16 cellular contexts compared by ENCODE assay signal in the genomic region with DNA sequence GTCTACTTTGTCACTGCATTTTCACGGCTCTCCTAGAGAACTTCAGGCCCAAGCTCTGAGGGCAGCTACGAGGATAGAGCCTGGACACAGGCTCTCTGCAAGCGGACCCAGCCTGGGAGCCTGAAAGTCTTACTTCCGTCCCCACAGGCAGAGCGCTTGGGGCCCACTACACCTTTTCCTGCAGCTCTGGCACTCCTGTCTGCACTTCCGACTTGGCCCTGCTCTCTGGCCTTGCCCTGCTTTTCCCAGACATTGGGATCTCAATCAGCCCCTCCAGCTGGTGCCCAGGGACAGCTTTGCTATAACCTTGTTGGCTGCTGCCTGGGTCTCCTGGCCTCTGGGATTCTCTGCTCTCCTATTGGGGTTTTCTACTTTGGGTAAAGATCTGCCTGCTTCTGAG. TPM values are rescaled to one million over a fixed set of nuclear protein-coding genes. Genes with fewer than 3 reads are reported as not detected.
DNase-seq lines count a peak whose midpoint lies in the region; TF ChIP-seq lines count a peak whose summit lies in the region.
"Had no signal": no experiment of that assay in that cellular context is flagged by ENCODE, and none has a peak within 500 bp of the region (broad histone marks: within the 10 kb centered on the region; RNA-seq: fewer than 3 reads in every experiment).

No MANE protein-coding gene starts in this region.

- H3K27me3 ChIP-seq in OCI-LY3 (ENCODE audit: low read depth, low read length) (no peaks in the 10 kb centered on the region), endodermal cell (ENCODE audit: control insufficient read depth, insufficient read depth, low read length, poor library complexity, severe bottlenecking) (no peaks in the 10 kb centered on the region), esophagus squamous epithelium (no peaks in the 10 kb centered on the region)
- H3K27me3 ChIP-seq: sigmoid colon had no signal

- TF ChIP-seq POLR2A in esophagus squamous epithelium (IDR thresholded peaks at IDR 0.05) = no peak

- H3K79me2 ChIP-seq in OCI-LY3 (ENCODE audit: low read length) = no peaks in the 10 kb centered on the region

- WGBS in endodermal cell (ENCODE audit: insufficient coverage in 1 of 2, insufficient read length in 1 of 2), 2 experiments = 86 to 95% methylated on average over 4 to 6 of the region's 6 CpGs
- WGBS in esophagus squamous epithelium, 2 donors = 85 to 86% methylated on average over 2 to 6 of the region's 6 CpGs

- H4K20me1 ChIP-seq in OCI-LY3 (ENCODE audit: insufficient read depth, low read length) = peaks cover 76% of the 10 kb centered on the region

- no peaks in the 10 kb centered on the region for H3K9me3 Mint-ChIP-seq in activated CD4-positive, alpha-beta T cell treated with anti-CD3 and anti-CD28 coated beads, Interleukin-2, amount 10 ng/mL, durations not matched to agents 24 days and 14 days
- no peaks in the 10 kb centered on the region for H3K9me3 Mint-ChIP-seq in endodermal cell
- H3K9me3 Mint-ChIP-seq in osteocyte (ENCODE audit: unreplicated experiment) = no peaks in the 10 kb centered on the region

- H3K4me3 Mint-ChIP-seq in activated CD4-positive, alpha-beta T cell treated with anti-CD3 and anti-CD28 coated beads, Interleukin-2, amount 10 ng/mL, durations not matched to agents 24 days and 14 days = no peak overlapping the region
- H3K4me3 Mint-ChIP-seq in endodermal cell = no peak overlapping the region
- H3K4me3 Mint-ChIP-seq in osteocyte (ENCODE audit: unreplicated experiment) = no peak overlapping the region

- H3K4me2 ChIP-seq in OCI-LY3 (ENCODE audit: low read length) = peak overlapping the region; percentile 8; the same call in 1 of the 2 replicates

- H3K36me3 ChIP-seq in OCI-LY3 (replicated peaks; ENCODE audit: low read depth, low read length) (peaks cover 6% of the 10 kb centered on the region), endodermal cell (ENCODE audit: control insufficient read depth, insufficient read depth, low read length) (peaks cover 92% of the 10 kb centered on the region), esophagus squamous epithelium (peaks cover 0 to 65% (median 3%) of the 10 kb centered on the region in 3 donors)

- H3K9ac ChIP-seq in OCI-LY3 (ENCODE audit: low read length) (no peak overlapping the region), endodermal cell (ENCODE audit: extremely low read depth, low read length, poor library complexity, severe bottlenecking) (no peak overlapping the region)

- no peak for DNase-seq in activated CD4-positive, alpha-beta T cell treated with anti-CD3 and anti-CD28 coated beads, Interleukin-2, amount 10 ng/mL, durations not matched to agents 24 days and 14 days
- no peak for DNase-seq in activated CD4-positive, alpha-beta T cell treated with anti-CD3 and anti-CD28 coated beads for 48 hours
- DNase-seq in endodermal cell = no peak
- no peak for DNase-seq in osteocyte (ENCODE audit: extremely low spot score, unreplicated experiment)
- DNase-seq in esophagus squamous epithelium (lab: John Stamatoyannopoulos, UW) = no peak
- DNase-seq in NCI-H2107 treated with DMSO at 0.1 percent for 48 hours (lab: John Stamatoyannopoulos, UW; ENCODE audit: unreplicated experiment) = no peak
- no peak for DNase-seq in OCI-M1 (lab: John Stamatoyannopoulos, UW)
- DNase-seq: activated CD4-positive, alpha-beta T cell treated with anti-CD3 and anti-CD28 coated beads, Interleukin-2, amount 50 U/mL, for 48 hours; activated naive CD4-positive, alpha-beta T cell treated with anti-CD3 and anti-CD28 coated beads, Interleukin-2, amount 50 U/mL, for 16 hours; NCI-H2029 treated with DMSO at 0.1 percent for 48 hours; NCI-H774; stimulated activated CD4-positive, alpha-beta T cell treated with anti-CD3 and anti-CD28 coated beads, Interleukin-4, amount 100 ng/mL, for 4 hours; T1000 had no signal

- H3K4me1 ChIP-seq in OCI-LY3 (ENCODE audit: low read length) (peaks cover 54% of the 10 kb centered on the region), endodermal cell (ENCODE audit: control insufficient read depth, insufficient read depth, low read length) (peaks cover 6% of the 10 kb centered on the region), esophagus squamous epithelium (peaks cover 4 to 83% (median 21%) of the 10 kb centered on the region in 3 donors)

- H3K4me3 ChIP-seq in OCI-LY3 (ENCODE audit: low read length) (no peak overlapping the region), endodermal cell (ENCODE audit: low read length) (no peak overlapping the region), esophagus squamous epithelium (no peak overlapping the region)
- H3K4me3 ChIP-seq: sigmoid colon had no signal

- peaks cover 2% of the 10 kb centered on the region for H3K4me1 Mint-ChIP-seq in activated CD4-positive, alpha-beta T cell treated with anti-CD3 and anti-CD28 coated beads, Interleukin-2, amount 10 ng/mL, durations not matched to agents 24 days and 14 days
- H3K4me1 Mint-ChIP-seq in endodermal cell = peaks cover 33% of the 10 kb centered on the region
- peaks cover 10% of the 10 kb centered on the region for H3K4me1 Mint-ChIP-seq in osteocyte (ENCODE audit: unreplicated experiment)

- no peaks in the 10 kb centered on the region for H3K27me3 Mint-ChIP-seq in activated CD4-positive, alpha-beta T cell treated with anti-CD3 and anti-CD28 coated beads, Interleukin-2, amount 10 ng/mL, durations not matched to agents 24 days and 14 days
- H3K27me3 Mint-ChIP-seq in endodermal cell (ENCODE audit: insufficient read depth) = no peaks in the 10 kb centered on the region
- H3K27me3 Mint-ChIP-seq in osteocyte (ENCODE audit: unreplicated experiment) = no peaks in the 10 kb centered on the region

- H3K27ac ChIP-seq in OCI-LY3 (ENCODE audit: low read length) = no peak overlapping the region
- peak overlapping the region; percentile 7 for H3K27ac ChIP-seq in endodermal cell (ENCODE audit: low read depth, low read length)
- no peak overlapping the region for H3K27ac ChIP-seq in esophagus squamous epithelium

- no peak overlapping the region for H2AFZ ChIP-seq in OCI-LY3 (ENCODE audit: low read depth, low read length)

- H3K36me3 Mint-ChIP-seq in activated CD4-positive, alpha-beta T cell treated with anti-CD3 and anti-CD28 coated beads, Interleukin-2, amount 10 ng/mL, durations not matched to agents 24 days and 14 days (ENCODE audit: low read depth) = peaks cover 26% of the 10 kb centered on the region
- peaks cover 27% of the 10 kb centered on the region for H3K36me3 Mint-ChIP-seq in endodermal cell (ENCODE audit: low read depth)
- H3K36me3 Mint-ChIP-seq in osteocyte (ENCODE audit: unreplicated experiment) = peaks cover 16% of the 10 kb centered on the region

- H3K9me3 ChIP-seq in OCI-LY3 (ENCODE audit: insufficient read depth, low read length) (no peaks in the 10 kb centered on the region), endodermal cell (ENCODE audit: control insufficient read depth, low read length) (no peaks in the 10 kb centered on the region), esophagus squamous epithelium (no peaks in the 10 kb centered on the region)
- H3K9me3 ChIP-seq: sigmoid colon had no signal

- H3K27ac Mint-ChIP-seq in activated CD4-positive, alpha-beta T cell treated with anti-CD3 and anti-CD28 coated beads, Interleukin-2, amount 10 ng/mL, durations not matched to agents 24 days and 14 days = peak overlapping the region; percentile 11
- H3K27ac Mint-ChIP-seq in endodermal cell (peak overlapping the region; percentile 54), osteocyte (ENCODE audit: unreplicated experiment) (peak overlapping the region; percentile 52)

- intact Hi-C loops in activated CD4-positive, alpha-beta T cell treated with anti-CD3 and anti-CD28 coated beads, Interleukin-2, amount 10 ng/mL, durations not matched to agents 24 days and 14 days (cut with micrococcal nuclease) = no loop called here
- intact Hi-C loops in esophagus squamous epithelium (cut with DNase I) = loop anchor here (10.0 kb wide), 1 partner anchor 300 kb away; no protein-coding TSS in a partner anchor

- TF ChIP-seq CTCF in OCI-LY3 (IDR thresholded peaks at IDR 0.05; ENCODE audit: low read depth, low read length) = no peak
- TF ChIP-seq CTCF in endodermal cell (conservative IDR thresholded peaks at IDR 0.05) = no peak
- no peak for TF ChIP-seq CTCF in osteocyte (IDR thresholded peaks at IDR 0.05)
- TF ChIP-seq CTCF in esophagus squamous epithelium (IDR thresholded peaks at IDR 0.05) = no peak

RNA-seq across cellular contexts. Expression of a gene that starts 27.6 kb away (rescaled TPM):
- not detected in 2 replicates for total RNA-seq in activated CD4-positive, alpha-beta T cell treated with anti-CD3 and anti-CD28 coated beads, Interleukin-2, amount 10 ng/mL, durations not matched to agents 24 days and 14 days
- total RNA-seq in endodermal cell (under 1 TPM in 1 of 2 donors, not detected in 1; 0.44 TPM), osteocyte (0.13 and 0.19 TPM in 2 replicates), esophagus squamous epithelium (10 to 100 TPM in 1 of 4 donors, 1 to 10 TPM in 3; 4.8 to 11.9 (median 6.6) TPM)
- 9.7 TPM for polyA plus RNA-seq in endodermal cell (2013, experiment 1 of 2)
- 8.9 TPM for polyA plus RNA-seq in endodermal cell (2013, experiment 2 of 2)
- total RNA-seq: RPMI7951 had no signal
